ENCODE assay signal across 9 cellular contexts in the genomic region with DNA sequence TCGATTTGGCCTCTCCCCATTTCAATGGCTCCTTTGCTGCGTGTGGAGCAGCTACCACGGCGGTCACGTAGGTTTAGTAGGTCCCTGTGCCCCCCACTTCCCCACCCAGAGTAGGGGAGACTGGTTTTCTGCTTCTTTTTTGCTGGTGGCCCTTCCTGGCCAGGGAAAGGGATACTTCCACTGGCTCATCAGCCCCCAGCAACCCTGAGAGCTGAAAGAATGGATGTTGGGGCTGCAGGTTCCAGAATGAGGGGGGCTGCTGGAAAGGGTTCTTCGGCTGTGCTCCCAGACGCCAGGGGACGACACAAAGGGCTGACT.
A peak's percentile ranks its signal among the peaks of the same experiment; 100 is the strongest.
DNase-seq lines count a peak whose midpoint lies in the region; TF ChIP-seq lines count a peak whose summit lies in the region.
"Had no signal": no experiment of that assay in that cellular context is flagged by ENCODE, and none has a peak within 500 bp of the region (broad histone marks: within the 10 kb centered on the region; RNA-seq: fewer than 3 reads in every experiment).

No MANE protein-coding gene starts in this region.

- H3K4me1 Mint-ChIP-seq in activated naive CD4-positive, alpha-beta T cell treated with anti-CD3 and anti-CD28 coated beads, Interleukin-2, amount 50 U/mL, for 24 hours = peaks cover 72% of the 10 kb centered on the region
- peaks cover 8% of the 10 kb centered on the region for H3K4me1 Mint-ChIP-seq in mesothelial cell of epicardium

- H3K27me3 Mint-ChIP-seq in activated naive CD4-positive, alpha-beta T cell treated with anti-CD3 and anti-CD28 coated beads, Interleukin-2, amount 50 U/mL, for 24 hours = no peaks in the 10 kb centered on the region
- H3K27me3 Mint-ChIP-seq in mesothelial cell of epicardium (ENCODE audit: low read depth) = no peaks in the 10 kb centered on the region

- TF ChIP-seq POLR2A in thyroid gland (IDR thresholded peaks at IDR 0.05) = no peak

- no peaks in the 10 kb centered on the region for H3K9me3 Mint-ChIP-seq in activated naive CD4-positive, alpha-beta T cell treated with anti-CD3 and anti-CD28 coated beads, Interleukin-2, amount 50 U/mL, for 24 hours
- H3K9me3 Mint-ChIP-seq in mesothelial cell of epicardium = no peaks in the 10 kb centered on the region

- DNase-seq in activated naive CD4-positive, alpha-beta T cell treated with Interleukin-2 at 50 U/mL for 16 hours = no peak
- no peak for DNase-seq in adipocyte (ENCODE audit: low read depth)
- no peak for DNase-seq in thyroid gland
- DNase-seq in mesothelial cell of epicardium (ENCODE audit: low spot score in 2 of 2, unreplicated experiment in 2 of 2) = no peak
- DNase-seq in NCI-H345 (lab: John Stamatoyannopoulos, UW) = no peak
- no peak for DNase-seq in activated naive CD4-positive, alpha-beta T cell (lab: John Stamatoyannopoulos, UW)
- DNase-seq: T-helper 1 cell had no signal

- H3K9me3 ChIP-seq in adipocyte (ENCODE audit: control insufficient read depth, low read length) = no peaks in the 10 kb centered on the region
- no peaks in the 10 kb centered on the region for H3K9me3 ChIP-seq in thyroid gland

- H3K27ac ChIP-seq in layer of hippocampus (ENCODE audit: low read depth, low read length) (peak overlapping the region; percentile 99), thyroid gland (peak overlapping the region; percentile 91 to 99 (median 97))

- intact Hi-C loops in thyroid gland (cut with DNase I) = no loop called here

- H3K4me3 Mint-ChIP-seq in activated naive CD4-positive, alpha-beta T cell treated with anti-CD3 and anti-CD28 coated beads, Interleukin-2, amount 50 U/mL, for 24 hours = no peak overlapping the region
- H3K4me3 Mint-ChIP-seq in mesothelial cell of epicardium = no peak overlapping the region

- H3K4me1 ChIP-seq in adipocyte (ENCODE audit: control insufficient read depth, insufficient read depth, low read length) (peaks cover 72% of the 10 kb centered on the region), thyroid gland (peaks cover 52 to 77% of the 10 kb centered on the region in 2 donors)

- 61 to 67% methylated on average over 8 of the region's 8 CpGs for WGBS in thyroid gland, 2 donors

- no peaks in the 10 kb centered on the region for H3K36me3 Mint-ChIP-seq in activated naive CD4-positive, alpha-beta T cell treated with anti-CD3 and anti-CD28 coated beads, Interleukin-2, amount 50 U/mL, for 24 hours
- H3K36me3 Mint-ChIP-seq in mesothelial cell of epicardium = no peaks in the 10 kb centered on the region

- H3K9ac ChIP-seq in adipocyte (ENCODE audit: low read length) = peak overlapping the region; percentile 97

- peak overlapping the region; percentile 87 for H3K4me3 ChIP-seq in adipocyte (ENCODE audit: low read length)
- no peak overlapping the region for H3K4me3 ChIP-seq in thyroid gland (replicated peaks in 1 of 3)

- H3K36me3 ChIP-seq in adipocyte (ENCODE audit: control insufficient read depth, insufficient read depth, low read length, severe bottlenecking) (no peaks in the 10 kb centered on the region), thyroid gland (no peaks in the 10 kb centered on the region)

- peak overlapping the region; percentile 17 for H3K27ac Mint-ChIP-seq in activated naive CD4-positive, alpha-beta T cell treated with anti-CD3 and anti-CD28 coated beads, Interleukin-2, amount 50 U/mL, for 24 hours
- no peak overlapping the region for H3K27ac Mint-ChIP-seq in mesothelial cell of epicardium

- H3K27me3 ChIP-seq in adipocyte (replicated peaks; ENCODE audit: control insufficient read depth, insufficient read depth, low read length) (no peaks in the 10 kb centered on the region), layer of hippocampus (ENCODE audit: control insufficient read depth, insufficient read depth, low read length) (no peaks in the 10 kb centered on the region), thyroid gland (no peaks in the 10 kb centered on the region)

- no peak for TF ChIP-seq CTCF in thyroid gland (IDR thresholded peaks at IDR 0.05)
- no peak for TF ChIP-seq CTCF in mesothelial cell of epicardium (IDR thresholded peaks at IDR 0.05; ENCODE audit: unreplicated experiment)
